In the genomic region with DNA sequence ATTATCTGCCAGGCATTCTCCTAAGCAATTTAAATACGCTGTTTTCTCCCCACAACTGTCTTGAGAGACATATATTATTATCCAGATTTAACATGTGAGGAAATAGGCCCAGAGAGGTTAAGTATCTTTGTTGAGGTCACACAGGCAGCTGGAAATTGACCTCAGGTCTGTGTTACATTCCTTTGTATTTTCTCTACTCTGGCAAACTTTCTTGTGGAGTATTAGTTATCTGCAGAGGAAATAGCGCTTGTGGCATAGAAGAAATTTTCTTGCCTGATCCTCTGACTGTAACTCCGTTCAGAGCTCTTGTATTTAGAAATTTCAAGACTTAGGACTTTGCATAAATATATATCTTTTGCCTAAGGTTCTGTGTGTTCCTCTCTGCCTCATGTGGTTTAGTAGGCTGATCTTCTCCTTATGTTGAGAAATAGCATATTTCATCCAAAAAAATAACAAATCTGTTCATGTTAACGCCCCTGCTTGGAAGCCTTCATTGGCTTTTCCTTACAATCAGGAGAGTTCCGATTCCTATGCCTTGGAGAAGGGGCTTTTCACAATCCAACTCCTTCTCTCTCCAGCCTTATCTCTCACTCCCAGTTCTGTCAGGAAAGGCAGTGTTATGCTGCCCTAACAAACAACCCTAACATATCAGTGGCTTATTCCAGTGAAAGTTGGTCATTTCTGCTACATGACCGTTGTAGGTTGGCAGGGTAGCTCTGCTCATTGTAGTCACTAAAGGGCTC, we compare ENCODE assay signal across 1 cellular context.
TF ChIP-seq lines count a peak whose summit lies in the region.

No MANE protein-coding gene starts in this region.

TF ChIP-seq in GM23338, 12 proteins besides CTCF, POLR2A, EP300 and RAD21 (continued from another document):
- TF ChIP-seq, protein P1, sequence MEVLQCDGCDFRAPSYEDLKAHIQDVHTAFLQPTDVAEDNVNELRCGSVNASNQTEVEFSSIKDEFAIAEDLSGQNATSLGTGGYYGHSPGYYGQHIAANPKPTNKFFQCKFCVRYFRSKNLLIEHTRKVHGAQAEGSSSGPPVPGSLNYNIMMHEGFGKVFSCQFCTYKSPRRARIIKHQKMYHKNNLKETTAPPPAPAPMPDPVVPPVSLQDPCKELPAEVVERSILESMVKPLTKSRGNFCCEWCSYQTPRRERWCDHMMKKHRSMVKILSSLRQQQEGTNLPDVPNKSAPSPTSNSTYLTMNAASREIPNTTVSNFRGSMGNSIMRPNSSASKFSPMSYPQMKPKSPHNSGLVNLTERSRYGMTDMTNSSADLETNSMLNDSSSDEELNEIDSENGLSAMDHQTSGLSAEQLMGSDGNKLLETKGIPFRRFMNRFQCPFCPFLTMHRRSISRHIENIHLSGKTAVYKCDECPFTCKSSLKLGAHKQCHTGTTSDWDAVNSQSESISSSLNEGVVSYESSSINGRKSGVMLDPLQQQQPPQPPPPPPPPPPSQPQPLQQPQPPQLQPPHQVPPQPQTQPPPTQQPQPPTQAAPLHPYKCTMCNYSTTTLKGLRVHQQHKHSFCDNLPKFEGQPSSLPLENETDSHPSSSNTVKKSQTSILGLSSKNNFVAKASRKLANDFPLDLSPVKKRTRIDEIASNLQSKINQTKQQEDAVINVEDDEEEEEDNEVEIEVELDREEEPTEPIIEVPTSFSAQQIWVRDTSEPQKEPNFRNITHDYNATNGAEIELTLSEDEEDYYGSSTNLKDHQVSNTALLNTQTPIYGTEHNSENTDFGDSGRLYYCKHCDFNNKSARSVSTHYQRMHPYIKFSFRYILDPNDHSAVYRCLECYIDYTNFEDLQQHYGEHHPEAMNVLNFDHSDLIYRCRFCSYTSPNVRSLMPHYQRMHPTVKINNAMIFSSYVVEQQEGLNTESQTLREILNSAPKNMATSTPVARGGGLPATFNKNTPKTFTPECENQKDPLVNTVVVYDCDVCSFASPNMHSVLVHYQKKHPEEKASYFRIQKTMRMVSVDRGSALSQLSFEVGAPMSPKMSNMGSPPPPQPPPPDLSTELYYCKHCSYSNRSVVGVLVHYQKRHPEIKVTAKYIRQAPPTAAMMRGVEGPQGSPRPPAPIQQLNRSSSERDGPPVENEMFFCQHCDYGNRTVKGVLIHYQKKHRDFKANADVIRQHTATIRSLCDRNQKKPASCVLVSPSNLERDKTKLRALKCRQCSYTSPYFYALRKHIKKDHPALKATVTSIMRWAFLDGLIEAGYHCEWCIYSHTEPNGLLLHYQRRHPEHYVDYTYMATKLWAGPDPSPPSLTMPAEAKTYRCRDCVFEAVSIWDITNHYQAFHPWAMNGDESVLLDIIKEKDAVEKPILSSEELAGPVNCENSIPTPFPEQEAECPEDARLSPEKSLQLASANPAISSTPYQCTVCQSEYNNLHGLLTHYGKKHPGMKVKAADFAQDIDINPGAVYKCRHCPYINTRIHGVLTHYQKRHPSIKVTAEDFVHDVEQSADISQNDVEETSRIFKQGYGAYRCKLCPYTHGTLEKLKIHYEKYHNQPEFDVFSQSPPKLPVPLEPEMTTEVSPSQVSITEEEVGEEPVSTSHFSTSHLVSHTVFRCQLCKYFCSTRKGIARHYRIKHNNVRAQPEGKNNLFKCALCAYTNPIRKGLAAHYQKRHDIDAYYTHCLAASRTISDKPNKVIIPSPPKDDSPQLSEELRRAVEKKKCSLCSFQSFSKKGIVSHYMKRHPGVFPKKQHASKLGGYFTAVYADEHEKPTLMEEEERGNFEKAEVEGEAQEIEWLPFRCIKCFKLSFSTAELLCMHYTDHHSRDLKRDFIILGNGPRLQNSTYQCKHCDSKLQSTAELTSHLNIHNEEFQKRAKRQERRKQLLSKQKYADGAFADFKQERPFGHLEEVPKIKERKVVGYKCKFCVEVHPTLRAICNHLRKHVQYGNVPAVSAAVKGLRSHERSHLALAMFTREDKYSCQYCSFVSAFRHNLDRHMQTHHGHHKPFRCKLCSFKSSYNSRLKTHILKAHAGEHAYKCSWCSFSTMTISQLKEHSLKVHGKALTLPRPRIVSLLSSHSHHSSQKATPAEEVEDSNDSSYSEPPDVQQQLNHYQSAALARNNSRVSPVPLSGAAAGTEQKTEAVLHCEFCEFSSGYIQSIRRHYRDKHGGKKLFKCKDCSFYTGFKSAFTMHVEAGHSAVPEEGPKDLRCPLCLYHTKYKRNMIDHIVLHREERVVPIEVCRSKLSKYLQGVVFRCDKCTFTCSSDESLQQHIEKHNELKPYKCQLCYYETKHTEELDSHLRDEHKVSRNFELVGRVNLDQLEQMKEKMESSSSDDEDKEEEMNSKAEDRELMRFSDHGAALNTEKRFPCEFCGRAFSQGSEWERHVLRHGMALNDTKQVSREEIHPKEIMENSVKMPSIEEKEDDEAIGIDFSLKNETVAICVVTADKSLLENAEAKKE (CRISPR knock-in tag; IDR thresholded peaks at IDR 0.05): no peak
- TF ChIP-seq, protein P2, sequence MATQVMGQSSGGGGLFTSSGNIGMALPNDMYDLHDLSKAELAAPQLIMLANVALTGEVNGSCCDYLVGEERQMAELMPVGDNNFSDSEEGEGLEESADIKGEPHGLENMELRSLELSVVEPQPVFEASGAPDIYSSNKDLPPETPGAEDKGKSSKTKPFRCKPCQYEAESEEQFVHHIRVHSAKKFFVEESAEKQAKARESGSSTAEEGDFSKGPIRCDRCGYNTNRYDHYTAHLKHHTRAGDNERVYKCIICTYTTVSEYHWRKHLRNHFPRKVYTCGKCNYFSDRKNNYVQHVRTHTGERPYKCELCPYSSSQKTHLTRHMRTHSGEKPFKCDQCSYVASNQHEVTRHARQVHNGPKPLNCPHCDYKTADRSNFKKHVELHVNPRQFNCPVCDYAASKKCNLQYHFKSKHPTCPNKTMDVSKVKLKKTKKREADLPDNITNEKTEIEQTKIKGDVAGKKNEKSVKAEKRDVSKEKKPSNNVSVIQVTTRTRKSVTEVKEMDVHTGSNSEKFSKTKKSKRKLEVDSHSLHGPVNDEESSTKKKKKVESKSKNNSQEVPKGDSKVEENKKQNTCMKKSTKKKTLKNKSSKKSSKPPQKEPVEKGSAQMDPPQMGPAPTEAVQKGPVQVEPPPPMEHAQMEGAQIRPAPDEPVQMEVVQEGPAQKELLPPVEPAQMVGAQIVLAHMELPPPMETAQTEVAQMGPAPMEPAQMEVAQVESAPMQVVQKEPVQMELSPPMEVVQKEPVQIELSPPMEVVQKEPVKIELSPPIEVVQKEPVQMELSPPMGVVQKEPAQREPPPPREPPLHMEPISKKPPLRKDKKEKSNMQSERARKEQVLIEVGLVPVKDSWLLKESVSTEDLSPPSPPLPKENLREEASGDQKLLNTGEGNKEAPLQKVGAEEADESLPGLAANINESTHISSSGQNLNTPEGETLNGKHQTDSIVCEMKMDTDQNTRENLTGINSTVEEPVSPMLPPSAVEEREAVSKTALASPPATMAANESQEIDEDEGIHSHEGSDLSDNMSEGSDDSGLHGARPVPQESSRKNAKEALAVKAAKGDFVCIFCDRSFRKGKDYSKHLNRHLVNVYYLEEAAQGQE (IDR thresholded peaks at IDR 0.05; ENCODE audit: unreplicated experiment): no peak
- TF ChIP-seq ZNF114 (CRISPR knock-in tag; IDR thresholded peaks at IDR 0.05) (no peak), POLR2AphosphoS5 (IDR thresholded peaks at IDR 0.05; ENCODE audit: low read depth) (no peak), NANOG (IDR thresholded peaks at IDR 0.05; ENCODE audit: borderline replicate concordance) (no peak)
